In the genomic region with DNA sequence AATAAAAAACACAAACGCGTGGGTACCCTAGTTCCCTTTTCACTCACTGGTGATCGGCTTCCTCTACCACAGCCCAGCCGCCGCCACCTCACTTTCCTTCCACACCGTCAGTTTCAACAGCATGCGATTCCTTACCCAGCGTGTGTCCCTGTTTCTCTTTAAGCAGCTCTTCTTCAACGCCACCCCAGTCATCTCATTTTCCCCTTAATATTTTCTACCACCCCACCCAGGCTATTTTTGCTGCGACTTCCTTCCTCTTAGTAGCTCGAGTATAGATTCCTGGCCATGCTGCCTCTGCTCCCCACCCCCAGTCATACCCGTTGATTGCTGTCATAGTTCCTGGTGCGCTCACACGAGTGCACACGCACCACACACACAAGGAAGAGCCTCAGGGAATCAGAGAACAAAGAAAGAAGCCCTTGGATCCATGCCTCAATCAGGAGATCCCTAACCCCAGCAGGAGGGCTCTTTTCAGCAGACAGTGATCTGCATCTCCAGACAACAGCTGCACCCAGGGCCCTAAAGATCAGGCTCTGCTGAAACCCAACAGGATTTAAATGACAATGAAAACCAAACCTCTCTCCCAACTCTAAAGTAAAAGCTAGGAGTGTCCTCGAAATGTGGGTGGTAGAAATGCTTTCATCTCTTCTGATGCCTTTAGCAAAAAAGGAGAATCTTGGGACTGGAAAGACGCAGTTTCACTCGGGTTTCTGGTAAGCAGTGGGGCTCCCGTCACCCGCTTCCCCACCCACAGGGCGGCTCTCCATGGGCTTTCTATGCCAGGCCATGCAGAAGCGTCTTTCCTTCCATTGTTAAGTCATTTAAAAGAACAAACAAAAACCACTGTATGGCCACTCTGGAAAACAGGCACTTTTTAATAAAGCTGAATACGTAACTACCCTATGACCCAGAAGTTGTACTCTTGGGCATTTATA, we compare ENCODE assay signal across 8 cellular contexts. TPM values are rescaled to one million over a fixed set of nuclear protein-coding genes. Genes with fewer than 3 reads are reported as not detected.
DNase-seq lines count a peak whose midpoint lies in the region; ATAC-seq, FAIRE-seq and TF ChIP-seq lines count a peak whose summit lies in the region.

No MANE protein-coding gene starts in this region.

- 0 out of 2 replicates have a peak, but pooled peaks have one; percentile 20 for TF ChIP-seq POLR2A in GM12891 (IDR thresholded peaks at IDR 0.05; ENCODE audit: low read depth, low read length)

- no peak overlapping the region for H3K4me3 ChIP-seq in lung

- H3K27me3 ChIP-seq in lung (ENCODE audit: control insufficient read depth, insufficient read depth) = no peaks in the 10 kb centered on the region

- DNase-seq in GM12891 (ENCODE audit: insufficient read length, low spot score) (no peak), NCI-H1417 (lab: John Stamatoyannopoulos, UW) (peak; percentile 89 to 96 (median 91)), ecto neural progenitor cell (ENCODE audit: low spot score) (peak; percentile 84), lung (ENCODE audit: low spot score) (no peak), HuH-7 (ENCODE audit: low spot score) (no peak)
- DNase-seq in stimulated activated CD8-positive, alpha-beta memory T cell treated with anti-CD3 and anti-CD28 coated beads, Interleukin-4, amount 100 ng/mL, for 24 hours (ENCODE audit: low read depth) = peak; percentile 56

- ATAC-seq in lung (ENCODE audit: insufficient read depth, low FRiP score) = peak; percentile 55
- no peak for ATAC-seq in HG02981 (IDR thresholded peaks at IDR 0.05; ENCODE audit: unreplicated experiment)

- H3K27ac ChIP-seq in VCaP = peak overlapping the region; percentile 99
- H3K27ac ChIP-seq in lung (ENCODE audit: low read depth in 1 of 2, low read length in 1 of 2) = peak overlapping the region; percentile 83 to 96

- no peaks in the 10 kb centered on the region for H3K9me3 ChIP-seq in lung (ENCODE audit: control insufficient read depth in 2 of 2, insufficient read depth in 1 of 2, low read length in 1 of 2)

- 13 to 18% methylated on average over 23 of the region's 23 CpGs for WGBS in lung, 2 donors

- FAIRE-seq in GM12891 (lab: Jason Lieb, UNC) = peak; percentile 85

- TF ChIP-seq CTCF in VCaP (conservative IDR thresholded peaks at IDR 0.05) (no peak), lung (IDR thresholded peaks at IDR 0.05; ENCODE audit: control extremely low read depth, extremely low read depth) (no peak)

- H3K36me3 ChIP-seq in lung (ENCODE audit: control insufficient read depth in 2 of 2, insufficient read depth in 2 of 2, low read length in 2 of 2) = peaks cover 0 to 31% of the 10 kb centered on the region in 2 donors

- H3K4me1 ChIP-seq in lung (ENCODE audit: control insufficient read depth in 2 of 2, insufficient read depth in 2 of 2, low read length in 2 of 2) = peaks cover 33 to 37% of the 10 kb centered on the region in 2 donors

TF ChIP-seq in GM12891, 5 proteins besides CTCF, POLR2A, EP300 and RAD21:
- no peak for TF ChIP-seq PAX5 (IDR thresholded peaks at IDR 0.05; ENCODE audit: insufficient read depth, low read length, severe bottlenecking)
- no peak for TF ChIP-seq POLR2AphosphoS5 (IDR thresholded peaks at IDR 0.05; ENCODE audit: low read depth, low read length)
- no peak for TF ChIP-seq POU2F2 (IDR thresholded peaks at IDR 0.05; ENCODE audit: low read depth, low read length)
- no peak for TF ChIP-seq TAF1 (IDR thresholded peaks at IDR 0.05; ENCODE audit: low read depth, low read length)
- peak; percentile 51 for TF ChIP-seq SPI1 (IDR thresholded peaks at IDR 0.05; ENCODE audit: low read depth, low read length)
TF ChIP-seq in GM12891: peak in this region for 1.

RNA-seq across cellular contexts. Expression of a gene that starts 23.8 kb away (rescaled TPM):
- 20.8 TPM for polyA plus RNA-seq in GM12891 (2012; ENCODE audit: low read depth, missing spikeins)
- 10 to 100 TPM; 43.1 to 44.1 TPM for total RNA-seq in lung
- 10 to 100 TPM; 31.0 to 41.5 TPM for polyA plus RNA-seq in lung

RNA-seq across cellular contexts. Expression of a gene that starts 36.9 kb away (rescaled TPM):
- polyA plus RNA-seq in GM12891 (2012; ENCODE audit: low read depth, missing spikeins) = 4.8 TPM
- 10 to 100 TPM; 33.8 to 56.3 TPM for total RNA-seq in lung
- 10 to 100 TPM; 34.5 to 36.3 TPM for polyA plus RNA-seq in lung

Comparison
In these comparisons a context has a peak if more than half of its experiments do, and no peak if none do; other contexts are left out.
1. DNase-seq: peak in NCI-H1417 (3 of 3), ecto neural progenitor cell (single experiment) and stimulated activated CD8-positive, alpha-beta memory T cell treated with anti-CD3 and anti-CD28 coated beads, Interleukin-4, amount 100 ng/mL, for 24 hours (single experiment); none in GM12891 (single experiment), lung (single experiment) and HuH-7 (single experiment).